Comparison of ENCODE assay signal across 9 cellular contexts in the genomic region with DNA sequence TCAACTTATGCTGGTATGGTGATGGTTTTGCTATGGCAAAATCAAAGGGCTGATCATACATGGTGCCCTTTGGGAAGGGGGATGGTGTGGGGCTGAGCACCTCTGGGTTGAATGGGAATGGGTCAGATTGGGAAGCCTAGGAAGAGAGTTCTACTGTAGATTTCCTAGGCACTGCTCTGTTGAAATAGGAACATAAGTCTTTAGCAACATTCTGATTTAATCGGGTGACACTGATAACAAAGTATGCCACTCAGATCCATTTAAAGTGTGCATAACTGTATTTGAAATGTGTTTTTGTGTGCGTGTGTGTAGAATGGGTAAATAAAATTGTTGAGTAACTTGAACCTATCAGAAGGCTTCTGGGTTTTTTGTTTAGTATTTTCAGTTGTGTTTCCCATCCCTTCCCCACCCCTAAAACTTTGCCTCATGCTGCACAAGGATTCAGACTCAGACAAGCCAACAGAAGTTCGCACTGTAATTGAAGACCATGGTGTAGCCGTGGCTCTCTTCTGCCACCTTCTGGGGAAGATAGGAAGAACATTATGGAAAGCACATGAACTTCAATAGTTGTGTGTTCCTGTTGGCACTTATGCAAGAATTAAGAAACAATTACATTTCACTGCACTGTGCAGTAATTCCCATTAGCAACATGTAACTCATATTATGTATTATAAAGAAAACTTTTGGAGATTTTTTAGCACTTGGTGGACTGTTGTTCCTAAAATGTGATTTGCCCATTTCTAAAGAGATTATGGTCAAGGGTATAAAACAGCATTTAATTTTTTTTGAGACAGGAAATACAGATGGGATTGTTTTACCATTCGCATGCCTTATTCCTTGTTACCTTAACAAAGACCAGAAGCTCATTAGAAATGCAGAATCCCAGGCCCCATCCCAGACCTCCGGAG. TPM values are rescaled to one million over a fixed set of nuclear protein-coding genes. Genes with fewer than 3 reads are reported as not detected.
DNase-seq lines count a peak whose midpoint lies in the region; ATAC-seq and TF ChIP-seq lines count a peak whose summit lies in the region.
"Had no signal": no experiment of that assay in that cellular context is flagged by ENCODE, and none has a peak within 500 bp of the region (broad histone marks: within the 10 kb centered on the region; RNA-seq: fewer than 3 reads in every experiment).

No MANE protein-coding gene starts in this region.

- H3K9me3 ChIP-seq in mammary epithelial cell (replicated peaks; ENCODE audit: insufficient read depth, low read length): no peaks in the 10 kb centered on the region

- TF ChIP-seq CTCF in WI38 (IDR thresholded peaks at IDR 0.05; ENCODE audit: low read depth, low read length) (peak; percentile 86), mammary epithelial cell (conservative IDR thresholded peaks at IDR 0.05 in 1 of 2, IDR thresholded peaks at IDR 0.05 in 1 of 2; ENCODE audit: extremely low read depth in 1 of 2, insufficient read depth in 1 of 2, low read depth in 1 of 2, low read length in 2 of 2) (peak; percentile 91 to 94)

- H3K4me3 ChIP-seq in WI38 (ENCODE audit: low read depth, low read length) (no peak overlapping the region), mammary epithelial cell (replicated peaks in 1 of 3; ENCODE audit: insufficient read depth in 1 of 3, low read depth in 2 of 3, low read length in 3 of 3) (no peak overlapping the region)

- H3K27ac ChIP-seq in mammary epithelial cell (ENCODE audit: insufficient read depth, low read depth, low read length): no peak overlapping the region

- H2AFZ ChIP-seq in mammary epithelial cell (ENCODE audit: low read depth, low read length): no peak overlapping the region

- intact Hi-C loops in mammary epithelial cell (cut with micrococcal nuclease): loop anchor here (1.0 to 10.0 kb wide), 7 partner anchors 27 to 463 kb away; partner anchors contain the start of gene EIF2D

- POLR2A ChIA-PET in HEK293T (lab: Yijun Ruan, JAX): interaction anchor here (1.6 kb wide), 1 partner anchor 25 kb away, joined by 8 read pairs; the partner anchor contains the start of gene PFKFB2

- dilution Hi-C loops in mammary epithelial cell (cut with HindIII; ENCODE audit: low sequenced_read_pairs): no loop called here

- no peaks in the 10 kb centered on the region for H4K20me1 ChIP-seq in mammary epithelial cell (ENCODE audit: insufficient read depth, low read length)

- in situ Hi-C loops in mammary epithelial cell (cut with MboI; ENCODE audit: low sequenced_read_pairs in 2 of 2): loop anchor here in 1 of 2 donors (5.0 to 25.0 kb wide), 3 partner anchors 165 to 410 kb away; partner anchors contain the start of gene CR1

- no peaks in the 10 kb centered on the region for H3K27me3 ChIP-seq in mammary epithelial cell (ENCODE audit: insufficient read depth, low read length)

- peaks cover 2% of the 10 kb centered on the region for H3K36me3 ChIP-seq in mammary epithelial cell (ENCODE audit: insufficient read depth, low read length)

- DNase-seq in DMS 273 treated with DMSO at 0.1 percent for 48 hours (lab: John Stamatoyannopoulos, UW) (peak; percentile 21), HEK293T (ENCODE audit: extremely low spot score) (peak; percentile 78), NCI-H2196 treated with DMSO at 0.1 percent for 48 hours (lab: John Stamatoyannopoulos, UW; ENCODE audit: unreplicated experiment) (peak; percentile 39), mammary epithelial cell (peak; percentile 75), islet precursor cell (peak; percentile 78)
- peak; percentile 47 for DNase-seq in stimulated activated CD4-positive, alpha-beta T cell treated with anti-CD3 and anti-CD28 coated beads, Interleukin-1b, Interleukin-23, amount 100 ng/mL, for 48 hours

- CTCF ChIA-PET in HEK293T (lab: Yijun Ruan, JAX) (no interaction called here), mammary epithelial cell (lab: Charles Lee; ENCODE audit: low non-redundant PET) (interaction anchor here (0.6 kb wide), 1 partner anchor 433 kb away, joined by 4 read pairs; no protein-coding TSS in a partner anchor)

- ATAC-seq in GM19467 (IDR thresholded peaks at IDR 0.05; ENCODE audit: unreplicated experiment): no peak

- BruUV-seq in mammary epithelial cell (replicated peaks; lab: Mats Ljungman, UMichigan): no TSS peak

- no peaks in the 10 kb centered on the region for H3K79me2 ChIP-seq in mammary epithelial cell (ENCODE audit: insufficient read depth, low read length)

- 40% methylated on average over 6 of the region's 6 CpGs for WGBS in mammary epithelial cell (ENCODE audit: low coverage, missing lambda C conversion rate)

- no peak overlapping the region for H3K4me2 ChIP-seq in mammary epithelial cell (ENCODE audit: insufficient read depth, low read depth, low read length)

- H3K4me1 ChIP-seq in mammary epithelial cell (ENCODE audit: insufficient read depth, low read length): peaks cover 44% of the 10 kb centered on the region

- H3K9ac ChIP-seq in mammary epithelial cell (ENCODE audit: insufficient read depth, low read length): no peak overlapping the region

TF ChIP-seq in HEK293T, 16 proteins besides CTCF, POLR2A, EP300 and RAD21:
- no peak for TF ChIP-seq SUZ12 (IDR thresholded peaks at IDR 0.05)
- TF ChIP-seq ZNF384 (IDR thresholded peaks at IDR 0.05): no peak
- no peak for TF ChIP-seq BHLHE40 (IDR thresholded peaks at IDR 0.05; ENCODE audit: borderline replicate concordance)
- TF ChIP-seq, protein P1, sequence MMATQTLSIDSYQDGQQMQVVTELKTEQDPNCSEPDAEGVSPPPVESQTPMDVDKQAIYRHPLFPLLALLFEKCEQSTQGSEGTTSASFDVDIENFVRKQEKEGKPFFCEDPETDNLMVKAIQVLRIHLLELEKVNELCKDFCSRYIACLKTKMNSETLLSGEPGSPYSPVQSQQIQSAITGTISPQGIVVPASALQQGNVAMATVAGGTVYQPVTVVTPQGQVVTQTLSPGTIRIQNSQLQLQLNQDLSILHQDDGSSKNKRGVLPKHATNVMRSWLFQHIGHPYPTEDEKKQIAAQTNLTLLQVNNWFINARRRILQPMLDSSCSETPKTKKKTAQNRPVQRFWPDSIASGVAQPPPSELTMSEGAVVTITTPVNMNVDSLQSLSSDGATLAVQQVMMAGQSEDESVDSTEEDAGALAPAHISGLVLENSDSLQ (IDR thresholded peaks at IDR 0.05): no peak
- TF ChIP-seq HDGF (IDR thresholded peaks at IDR 0.05; ENCODE audit: borderline replicate concordance): no peak
- TF ChIP-seq L3MBTL2 (conservative IDR thresholded peaks at IDR 0.05): no peak
- no peak for TF ChIP-seq ELF4 (IDR thresholded peaks at IDR 0.05)
- TF ChIP-seq NFRKB (IDR thresholded peaks at IDR 0.05): no peak
- no peak for TF ChIP-seq TARDBP (IDR thresholded peaks at IDR 0.05)
- no peak for TF ChIP-seq LEF1 (IDR thresholded peaks at IDR 0.05; ENCODE audit: borderline replicate concordance)
- no peak for TF ChIP-seq ARNT (IDR thresholded peaks at IDR 0.05)

RNA-seq across cellular contexts. Expression of gene C4BPB, which starts 10.9 kb away (rescaled TPM):
- total RNA-seq in mammary epithelial cell: not detected
- polyA plus RNA-seq in mammary epithelial cell: not detected
- not detected for polyA minus RNA-seq in mammary epithelial cell

RNA-seq across cellular contexts. Expression of gene PFKFB2, which starts 24.6 kb away (rescaled TPM):
- total RNA-seq in mammary epithelial cell: 10 to 100 TPM; 34.4 to 38.7 TPM
- polyA plus RNA-seq in mammary epithelial cell: 6.5 TPM
- polyA minus RNA-seq in mammary epithelial cell: 51.3 TPM

RNA-seq across cellular contexts. Expression of gene C4BPA, which starts 26.3 kb away (rescaled TPM):
- not detected for total RNA-seq in mammary epithelial cell
- not detected for polyA plus RNA-seq in mammary epithelial cell
- not detected for polyA minus RNA-seq in mammary epithelial cell
- total RNA-seq: activated CD8-positive, alpha-beta memory T cell treated with anti-CD3 and anti-CD28 coated beads for 36 hours had no signal

RNA-seq across cellular contexts. Expression of gene YOD1, which starts 26.7 kb away (rescaled TPM):
- total RNA-seq in mammary epithelial cell: 10 to 100 TPM in 1 of 2 donors, 1 to 10 TPM in 1; 9.0 to 19.7 TPM
- 2.3 TPM for polyA plus RNA-seq in mammary epithelial cell
- 6.5 TPM for polyA minus RNA-seq in mammary epithelial cell

RNA-seq across cellular contexts. Expression of gene C1orf116, which starts 45.2 kb away (rescaled TPM):
- 100 to 1,000 TPM in 1 of 2 donors, 10 to 100 TPM in 1; 94.0 to 129 TPM for total RNA-seq in mammary epithelial cell
- polyA plus RNA-seq in mammary epithelial cell: 47.0 TPM
- polyA minus RNA-seq in mammary epithelial cell: 110 TPM
- total RNA-seq: activated CD8-positive, alpha-beta memory T cell treated with anti-CD3 and anti-CD28 coated beads for 36 hours had no signal

Comparison
In these comparisons a context has a peak if more than half of its experiments do, and no peak if none do; other contexts are left out.
1. DNase-seq: peak in every context shown above with its lines; median percentile 78 in HEK293T; 78 in islet precursor cell; 75 in mammary epithelial cell; 47 in stimulated activated CD4-positive, alpha-beta T cell treated with anti-CD3 and anti-CD28 coated beads, Interleukin-1b, Interleukin-23, amount 100 ng/mL, for 48 hours; 39 in NCI-H2196 treated with DMSO at 0.1 percent for 48 hours; 21 in DMS 273 treated with DMSO at 0.1 percent for 48 hours.